ENCODE assay signal across 13 cellular contexts in the genomic region with DNA sequence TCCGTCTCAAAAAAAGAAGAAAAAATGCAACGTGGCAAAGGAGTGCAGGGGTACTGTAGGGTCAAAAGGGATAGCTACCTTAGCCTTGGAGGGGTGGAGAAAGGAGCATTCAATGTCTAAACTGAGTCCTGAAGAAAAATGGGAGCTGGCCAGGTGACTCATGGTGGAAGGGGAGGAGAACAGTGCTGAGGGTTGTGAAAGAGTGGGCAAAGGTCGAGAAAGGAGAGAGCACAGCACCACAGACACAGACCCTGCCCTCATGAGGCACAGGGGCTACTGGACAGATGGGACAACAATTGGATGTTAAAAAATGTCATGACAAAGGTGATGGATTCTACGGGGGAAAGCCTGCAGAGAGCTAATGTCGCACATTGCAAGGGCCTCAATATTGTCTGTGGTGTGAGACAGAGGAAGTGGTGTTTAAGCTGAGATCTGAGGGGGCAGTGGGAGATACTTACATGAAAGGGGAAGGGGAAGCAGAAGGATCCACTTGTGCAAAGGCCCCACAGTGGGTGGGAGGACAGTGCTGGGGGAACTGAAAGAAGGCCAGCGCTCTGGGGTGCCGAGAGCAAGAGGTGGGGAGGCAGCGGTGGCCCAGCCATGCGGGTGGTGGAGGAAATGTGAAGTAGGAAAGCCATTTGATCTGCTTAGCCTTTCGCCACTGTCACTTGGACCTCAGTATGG. TPM values are rescaled to one million over a fixed set of nuclear protein-coding genes. Genes with fewer than 3 reads are reported as not detected.
DNase-seq lines count a peak whose midpoint lies in the region; ATAC-seq and TF ChIP-seq lines count a peak whose summit lies in the region.
"Had no signal": no experiment of that assay in that cellular context is flagged by ENCODE, and none has a peak within 500 bp of the region (broad histone marks: within the 10 kb centered on the region; RNA-seq: fewer than 3 reads in every experiment).

No MANE protein-coding gene starts in this region.

- no peaks in the 10 kb centered on the region for H3K36me3 ChIP-seq in IMR-90 (ENCODE audit: control insufficient read depth, insufficient read depth, low read length)
- H3K36me3 ChIP-seq in GM23338 (ENCODE audit: insufficient read depth), result no peaks in the 10 kb centered on the region
- H3K36me3 ChIP-seq: thyroid gland had no signal

- H3K9me3 Mint-ChIP-seq in effector memory CD8-positive, alpha-beta T cell, result no peaks in the 10 kb centered on the region
- no peaks in the 10 kb centered on the region; the same call in 2 of the 3 replicates for H3K9me3 Mint-ChIP-seq in GM23338
- H3K9me3 Mint-ChIP-seq: HFFc6 had no signal

- no peak overlapping the region for H3K23ac ChIP-seq in IMR-90 (ENCODE audit: low read depth, low read length)

- no peak overlapping the region for H2AK9ac ChIP-seq in IMR-90 (replicated peaks; ENCODE audit: low read depth, low read length, poor library complexity)

- H3K9me2 ChIP-seq in GM23338 (ENCODE audit: insufficient read depth), result no peaks in the 10 kb centered on the region

- no peak for TF ChIP-seq POLR2A in GM18505 (IDR thresholded peaks at IDR 0.05; ENCODE audit: borderline replicate concordance, extremely low read depth, insufficient read depth, insufficient read length)
- TF ChIP-seq POLR2A in IMR-90 (IDR thresholded peaks at IDR 0.05; ENCODE audit: low read depth, low read length), result no peak

- no peak overlapping the region for H2BK15ac ChIP-seq in IMR-90 (ENCODE audit: low read depth, low read length)

- H2BK20ac ChIP-seq in IMR-90 (ENCODE audit: low read depth, low read length), result no peak overlapping the region

- H3K4me2 ChIP-seq in IMR-90 (ENCODE audit: low read depth, low read length), result no peak overlapping the region
- no peak overlapping the region for H3K4me2 ChIP-seq in GM23338

- no peak overlapping the region for H3K56ac ChIP-seq in IMR-90 (ENCODE audit: extremely low read depth, insufficient read depth, low read length)

- ATAC-seq in GM18505 (IDR thresholded peaks at IDR 0.05; ENCODE audit: unreplicated experiment) (peak; percentile 56), IMR-90 (ENCODE audit: low read depth) (no peak), GM23338 (no peak), HG02840 (IDR thresholded peaks at IDR 0.05; ENCODE audit: low FRiP score, unreplicated experiment) (no peak)
- ATAC-seq in effector memory CD8-positive, alpha-beta T cell (replicated peaks), result peak; percentile 22

- H3K4ac ChIP-seq in IMR-90 (ENCODE audit: low read depth, low read length), result no peak overlapping the region

- no peak overlapping the region for H4K5ac ChIP-seq in IMR-90 (ENCODE audit: low read depth, low read length)

- no peak overlapping the region for H3K4me3 ChIP-seq in IMR-90 (ENCODE audit: insufficient read depth, low read depth, low read length)
- H3K4me3 ChIP-seq in GM23338, result no peak overlapping the region
- H3K4me3 ChIP-seq: thyroid gland had no signal

- no peak overlapping the region for H2AK5ac ChIP-seq in IMR-90 (ENCODE audit: low read depth, low read length)

- H3K9me1 ChIP-seq in IMR-90 (ENCODE audit: insufficient read depth, low read length), result peaks cover 5% of the 10 kb centered on the region; the same call in 1 of the 2 replicates

- H3K27me3 ChIP-seq in IMR-90 (ENCODE audit: control insufficient read depth, insufficient read depth, low read length), result peaks cover 6% of the 10 kb centered on the region; the same call in 1 of the 2 replicates
- H3K27me3 ChIP-seq in GM23338 (ENCODE audit: insufficient read depth), result no peaks in the 10 kb centered on the region
- H3K27me3 ChIP-seq: thyroid gland had no signal

- H2AFZ ChIP-seq in IMR-90 (replicated peaks; ENCODE audit: low read length, poor library complexity) (no peak overlapping the region), GM23338 (no peak overlapping the region)

- peaks cover 63 to 68% of the 10 kb centered on the region in 2 donors for H3K27me3 Mint-ChIP-seq in effector memory CD8-positive, alpha-beta T cell
- H3K27me3 Mint-ChIP-seq in GM23338 (ENCODE audit: insufficient read depth, low read depth, poor library complexity), result peaks cover 10% of the 10 kb centered on the region

- H3F3A ChIP-seq in GM23338 (replicated peaks; ENCODE audit: low read depth), result no peaks in the 10 kb centered on the region

- no peak overlapping the region for H3K18ac ChIP-seq in IMR-90 (ENCODE audit: low read depth, low read length)

- H2BK5ac ChIP-seq in IMR-90 (ENCODE audit: low read depth, low read length, poor library complexity, severe bottlenecking), result no peak overlapping the region

- in situ Hi-C loops in IMR-90 (cut with MboI; ENCODE audit: low sequenced_read_pairs), result no loop called here

- H3K4me1 ChIP-seq in IMR-90 (ENCODE audit: control insufficient read depth, insufficient read depth, low read length) (no peaks in the 10 kb centered on the region), GM23338 (ENCODE audit: insufficient read depth) (peaks cover 6% of the 10 kb centered on the region; the same call in 1 of the 2 replicates)
- H3K4me1 ChIP-seq: thyroid gland had no signal

- WGBS in IMR-90 (ENCODE audit: extremely low coverage in 2 of 2, insufficient read length in 1 of 2), 2 experiments, result 74% methylated on average over 3 of the region's 10 CpGs; no CpG with 5 or more reads in 1 of the 2 experiments

- peaks cover 1 to 5% of the 10 kb centered on the region in 2 donors for H3K4me1 Mint-ChIP-seq in effector memory CD8-positive, alpha-beta T cell (ENCODE audit: low read depth in 2 of 2)
- H3K4me1 Mint-ChIP-seq in GM23338, result peaks cover 2% of the 10 kb centered on the region; the same call in 2 of the 3 replicates

- no peak overlapping the region for H3K27ac Mint-ChIP-seq in effector memory CD8-positive, alpha-beta T cell
- no peak overlapping the region for H3K27ac Mint-ChIP-seq in GM23338
- H3K27ac Mint-ChIP-seq: HFFc6 had no signal

- intact Hi-C loops in IMR-90 (cut with micrococcal nuclease) (no loop called here), posterior cingulate gyrus (cut with DNase I) (no loop called here), posterior vena cava (cut with DNase I) (no loop called here)

- DNase-seq in IMR-90, result no peak
- DNase-seq in effector memory CD8-positive, alpha-beta T cell, result no peak
- DNase-seq in posterior cingulate gyrus, result peak in 6 of 10 donors; percentile 14 to 85 (median 18)
- no peak for DNase-seq in GM23338 (ENCODE audit: low spot score)
- no peak for DNase-seq in stimulated activated CD4-positive, alpha-beta T cell treated with anti-CD3 and anti-CD28 coated beads, Interleukin-4, amount 100 ng/mL, for 1 hour
- DNase-seq in posterior vena cava (ENCODE audit: low spot score), result no peak
- DNase-seq: HFFc6, NCI-H2081 treated with DMSO at 0.1 percent for 48 hours, thyroid gland had no signal

- no peak overlapping the region for H4K8ac ChIP-seq in IMR-90 (ENCODE audit: low read depth in 2 of 2, low read length in 2 of 2)

- dilution Hi-C loops in IMR-90 (cut with HindIII; ENCODE audit: low sequenced_read_pairs, unreplicated experiment), result no loop called here

- no peak for TF ChIP-seq CTCF in IMR-90 (conservative IDR thresholded peaks at IDR 0.05; ENCODE audit: low read depth, low read length)
- TF ChIP-seq CTCF in GM23338 (conservative IDR thresholded peaks at IDR 0.05; ENCODE audit: low read depth in 2 of 2), result no peak

- H3K9ac ChIP-seq in IMR-90 (ENCODE audit: low read depth, low read length), result no peak overlapping the region

- no peak overlapping the region for H2BK120ac ChIP-seq in IMR-90 (ENCODE audit: low read depth, low read length)

- no peaks in the 10 kb centered on the region for H3K79me2 ChIP-seq in GM23338 (replicated peaks; ENCODE audit: insufficient read depth)

- POLR2A ChIA-PET in IMR-90 (lab: Charles Lee; ENCODE audit: unreplicated experiment), result no interaction called here

- no peak overlapping the region for H3K27ac ChIP-seq in IMR-90 (ENCODE audit: insufficient read depth, low read length)
- H3K27ac ChIP-seq in GM23338 (ENCODE audit: low read depth), result no peak overlapping the region
- H3K27ac ChIP-seq: thyroid gland had no signal

- H3K14ac ChIP-seq in IMR-90 (replicated peaks; ENCODE audit: low read depth, low read length), result no peak overlapping the region

- no TSS peak for BruUV-seq in IMR-90 (replicated peaks; lab: Mats Ljungman, UMichigan)

- H4K20me1 ChIP-seq in IMR-90 (ENCODE audit: insufficient read depth, low read length) (no peaks in the 10 kb centered on the region), GM23338 (replicated peaks; ENCODE audit: insufficient read depth) (no peaks in the 10 kb centered on the region)

- H3K36me3 Mint-ChIP-seq in effector memory CD8-positive, alpha-beta T cell (ENCODE audit: insufficient read depth), result peaks cover 3% of the 10 kb centered on the region
- H3K36me3 Mint-ChIP-seq in GM23338 (ENCODE audit: low read depth), result no peaks in the 10 kb centered on the region

- CTCF ChIA-PET in IMR-90 (lab: Yijun Ruan, JAX), result interaction anchor here (0.7 kb wide), 1 partner anchor 12 kb away, joined by 4 read pairs; no protein-coding TSS in a partner anchor

- no peak overlapping the region for H3K4me3 Mint-ChIP-seq in effector memory CD8-positive, alpha-beta T cell
- H3K4me3 Mint-ChIP-seq in GM23338, result no peak overlapping the region
- H3K4me3 Mint-ChIP-seq: HFFc6 had no signal

- H4K91ac ChIP-seq in IMR-90 (ENCODE audit: insufficient read depth, low read depth, low read length), result no peak overlapping the region

- no peak for TF ChIP-seq RAD21 in IMR-90 (IDR thresholded peaks at IDR 0.05; ENCODE audit: low read length)

- peaks cover 2% of the 10 kb centered on the region; the same call in 1 of the 2 replicates for H3K9me3 ChIP-seq in IMR-90 (ENCODE audit: control insufficient read depth, insufficient read depth, low read length)
- H3K9me3 ChIP-seq: thyroid gland had no signal

- H3K79me1 ChIP-seq in IMR-90 (ENCODE audit: low read depth in 1 of 2, low read length in 2 of 2), result no peaks in the 10 kb centered on the region

TF ChIP-seq in IMR-90, 13 proteins besides CTCF, POLR2A, EP300 and RAD21:
- TF ChIP-seq MAZ (IDR thresholded peaks at IDR 0.05; ENCODE audit: borderline replicate concordance, low read depth, low read length), result no peak
- 0 out of 2 replicates have a peak, but pooled peaks have one; percentile 13 for TF ChIP-seq CEBPB (IDR thresholded peaks at IDR 0.05; ENCODE audit: low read depth, low read length)

TF ChIP-seq in GM23338, 12 proteins besides CTCF, POLR2A, EP300 and RAD21 (continues in another document):
- no peak for TF ChIP-seq ZNF114 (CRISPR knock-in tag; IDR thresholded peaks at IDR 0.05)

RNA-seq across cellular contexts. Expression of a gene that starts 42.9 kb away (rescaled TPM):
- not detected in 2 replicates for total RNA-seq in IMR-90 (2012; rRNA removed)
- not detected in 2 replicates for polyA plus RNA-seq in IMR-90 (2012; rRNA removed)
- polyA plus RNA-seq in IMR-90 (2012; cell fraction: cytosol; rRNA removed), result not detected in 2 replicates
- polyA plus RNA-seq in IMR-90 (2012; cell fraction: nucleus; rRNA removed; ENCODE audit: low replicate concordance), result not detected in 2 replicates
- not detected in 2 replicates for total RNA-seq in GM23338 (2014; rRNA removed; shearing (Covaris generic))
- not detected in 2 replicates for polyA plus RNA-seq in GM23338 (2016; fragmentation: Nextera tagmentation; extraction: Ambion mirVana)
- not detected for total RNA-seq in posterior vena cava
- total RNA-seq: endothelial cell of umbilical vein, HFFc6, osteoblast, thyroid gland had no signal
- polyA plus RNA-seq: endothelial cell of umbilical vein had no signal

Comparison
In these comparisons a context has a peak if more than half of its experiments do, and no peak if none do; other contexts are left out.
1. ATAC-seq: peak in GM18505 (single experiment) and effector memory CD8-positive, alpha-beta T cell (single experiment); none in IMR-90 (single experiment), GM23338 (single experiment) and HG02840 (single experiment).
2. DNase-seq: peak in posterior cingulate gyrus (6 of 10); none in IMR-90 (single experiment), effector memory CD8-positive, alpha-beta T cell (0 of 3), GM23338 (single experiment), stimulated activated CD4-positive, alpha-beta T cell treated with anti-CD3 and anti-CD28 coated beads, Interleukin-4, amount 100 ng/mL, for 1 hour (single experiment) and posterior vena cava (single experiment).